Comparison of ENCODE assay signal across 18 cellular contexts in genomic region chr10:70358446-70358845, GRCh38. TPM values are rescaled to one million over a fixed set of nuclear protein-coding genes. Genes with fewer than 3 reads are reported as not detected.
DNase-seq lines count a peak whose midpoint lies in the region; ATAC-seq and TF ChIP-seq lines count a peak whose summit lies in the region.
"Had no signal": no experiment of that assay in that cellular context is flagged by ENCODE, and none has a peak within 500 bp of the region (broad histone marks: within the 10 kb centered on the region; RNA-seq: fewer than 3 reads in every experiment).

No MANE protein-coding gene starts in this region.

- 0 out of 2 replicates have a peak, but pooled peaks cover 2% of the 10 kb centered on the region for H3K79me2 ChIP-seq in GM23338 (replicated peaks; ENCODE audit: insufficient read depth)

- H3K9me2 ChIP-seq in GM23338 (ENCODE audit: insufficient read depth) = no peaks in the 10 kb centered on the region

- H3K9ac ChIP-seq in BLaER1 treated with 17β-estradiol and CSF1 and Interleukin-3, amounts not matched to agents 10 nM and 100 nM = no peak overlapping the region

- H3K4me1 Mint-ChIP-seq in GM23338 (peaks cover 6% of the 10 kb centered on the region; the same call in 2 of the 3 replicates), chondrocyte (ENCODE audit: low read depth) (no peaks in the 10 kb centered on the region)

- no peaks in the 10 kb centered on the region for H3F3A ChIP-seq in GM23338 (replicated peaks; ENCODE audit: low read depth)

- TF ChIP-seq CTCF in GM23338 (conservative IDR thresholded peaks at IDR 0.05; ENCODE audit: low read depth in 2 of 2) (no peak), chondrocyte (IDR thresholded peaks at IDR 0.05) (no peak), gastrocnemius medialis (IDR thresholded peaks at IDR 0.05 in 4 of 5, conservative IDR thresholded peaks at IDR 0.05 in 1 of 5) (no peak), dorsolateral prefrontal cortex (IDR thresholded peaks at IDR 0.05 in 54 of 56, conservative IDR thresholded peaks at IDR 0.05 in 2 of 56; ENCODE audit: low read depth in 1 of 56, partially characterized antibody in 56 of 56) (no peak)

- H3K27me3 Mint-ChIP-seq in GM23338 (ENCODE audit: insufficient read depth, low read depth, poor library complexity) (peaks cover 8% of the 10 kb centered on the region), chondrocyte (ENCODE audit: low read depth) (no peaks in the 10 kb centered on the region)

- peak overlapping the region in 5 of 11 experiments; percentile 15 to 61 (median 32); a peak in 6 of 22 replicates for H3K27ac ChIP-seq in BLaER1 treated with 17β-estradiol and CSF1 and Interleukin-3, amounts not matched to agents 10 nM and 100 nM
- H3K27ac ChIP-seq in GM23338 (ENCODE audit: low read depth) (no peak overlapping the region), gastrocnemius medialis (peak overlapping the region; percentile 50 to 73 (median 60)), dorsolateral prefrontal cortex (no peak overlapping the region)

- no peaks in the 10 kb centered on the region; a peak in 1 of 22 replicates for H4K20me1 ChIP-seq in BLaER1 treated with 17β-estradiol and CSF1 and Interleukin-3, amounts not matched to agents 10 nM and 100 nM
- peaks cover 5% of the 10 kb centered on the region for H4K20me1 ChIP-seq in GM23338 (replicated peaks; ENCODE audit: insufficient read depth)

- H3K9me3 ChIP-seq in BLaER1 treated with 17β-estradiol and CSF1 and Interleukin-3, amounts not matched to agents 10 nM and 100 nM (replicated peaks in 1 of 11) = no peaks in the 10 kb centered on the region
- H3K9me3 ChIP-seq in gastrocnemius medialis = no peaks in the 10 kb centered on the region
- H3K9me3 ChIP-seq: HAP-1 had no signal

- H3K36me3 Mint-ChIP-seq in GM23338 (ENCODE audit: low read depth) = no peaks in the 10 kb centered on the region
- H3K36me3 Mint-ChIP-seq in chondrocyte (ENCODE audit: low read depth) = peaks cover 2% of the 10 kb centered on the region
- H3K36me3 Mint-ChIP-seq: CD8-positive, alpha-beta T cell had no signal

- TF ChIP-seq POLR2A in gastrocnemius medialis (IDR thresholded peaks at IDR 0.05) = no peak

- ATAC-seq in GM23338 (peak; percentile 72), gastrocnemius medialis (no peak)
- ATAC-seq: CD8-positive, alpha-beta T cell had no signal

- H3K36me3 ChIP-seq in BLaER1 treated with 17β-estradiol and CSF1 and Interleukin-3, amounts not matched to agents 10 nM and 100 nM = no peaks in the 10 kb centered on the region
- no peaks in the 10 kb centered on the region for H3K36me3 ChIP-seq in GM23338 (ENCODE audit: insufficient read depth)
- no peaks in the 10 kb centered on the region for H3K36me3 ChIP-seq in gastrocnemius medialis
- H3K36me3 ChIP-seq: HAP-1 had no signal

- H3K4me1 ChIP-seq in BLaER1 treated with 17β-estradiol and CSF1 and Interleukin-3, amounts not matched to agents 10 nM and 100 nM = peaks cover 47 to 72% (median 64%) of the 10 kb centered on the region in 10 experiments
- H3K4me1 ChIP-seq in GM23338 (ENCODE audit: insufficient read depth) (no peaks in the 10 kb centered on the region), gastrocnemius medialis (peaks cover 21 to 24% of the 10 kb centered on the region in 2 donors)
- H3K4me1 ChIP-seq: HAP-1 had no signal

- no peak overlapping the region for H3K4me3 ChIP-seq in BLaER1 treated with 17β-estradiol and CSF1 and Interleukin-3, amounts not matched to agents 10 nM and 100 nM
- H3K4me3 ChIP-seq in GM23338 = no peak overlapping the region
- no peak overlapping the region for H3K4me3 ChIP-seq in gastrocnemius medialis
- H3K4me3 ChIP-seq in dorsolateral prefrontal cortex = no peak overlapping the region
- H3K4me3 ChIP-seq: HAP-1 had no signal

- DNase-seq in GM23338 (ENCODE audit: low spot score) (peak; percentile 18), chondrocyte (ENCODE audit: low spot score) (peak; percentile 53), gastrocnemius medialis (no peak), midbrain (lab: John Stamatoyannopoulos, UW) (no peak), dorsolateral prefrontal cortex (no peak), SHP77 treated with DMSO at 0.1 percent for 48 hours (lab: John Stamatoyannopoulos, UW) (no peak), activated gamma-delta T cell (lab: John Stamatoyannopoulos, UW) (no peak)
- DNase-seq: CD8-positive, alpha-beta T cell; DMS153; KG1; NCI-H1417 treated with DMSO at 0.1 percent for 48 hours; NCI-H1930; NCI-H2171 treated with DMSO at 0.1 percent for 48 hours; NCI-H446 treated with DMSO at 0.1 percent for 48 hours; NCI-H82; PC-3 had no signal

- in situ Hi-C loops in gastrocnemius medialis (cut with MboI; ENCODE audit: low sequenced_read_pairs in 4 of 4) = no loop called here

- H3K9me3 Mint-ChIP-seq in GM23338 = no peaks in the 10 kb centered on the region
- H3K9me3 Mint-ChIP-seq in chondrocyte (ENCODE audit: low read depth) = no peaks in the 10 kb centered on the region
- H3K9me3 Mint-ChIP-seq: CD8-positive, alpha-beta T cell had no signal

- no peak overlapping the region for H3K4me3 Mint-ChIP-seq in GM23338
- H3K4me3 Mint-ChIP-seq in chondrocyte (ENCODE audit: unreplicated experiment) = no peak overlapping the region
- H3K4me3 Mint-ChIP-seq: CD8-positive, alpha-beta T cell had no signal

- H3K27me3 ChIP-seq in BLaER1 treated with 17β-estradiol and CSF1 and Interleukin-3, amounts not matched to agents 10 nM and 100 nM = peaks cover 0 to 32% (median 0%) of the 10 kb centered on the region in 11 experiments; a peak in 3 of 22 replicates
- H3K27me3 ChIP-seq in GM23338 (ENCODE audit: insufficient read depth) (no peaks in the 10 kb centered on the region), gastrocnemius medialis (no peaks in the 10 kb centered on the region), dorsolateral prefrontal cortex (no peaks in the 10 kb centered on the region)

- intact Hi-C loops in gastrocnemius medialis (cut with DNase I; ENCODE audit: low total_unique reads) (no loop called here), dorsolateral prefrontal cortex (cut with DNase I) (no loop called here)

- no peak overlapping the region for H2AFZ ChIP-seq in GM23338

- H3K4me2 ChIP-seq in BLaER1 treated with 17β-estradiol and CSF1 and Interleukin-3, amounts not matched to agents 10 nM and 100 nM = peak overlapping the region; percentile 20 to 92 (median 40); a peak in 21 of 22 replicates
- no peak overlapping the region for H3K4me2 ChIP-seq in GM23338

- H3K27ac Mint-ChIP-seq in GM23338 (no peak overlapping the region; the same call in 1 of the 2 replicates), chondrocyte (ENCODE audit: unreplicated experiment) (no peak overlapping the region)
- H3K27ac Mint-ChIP-seq: CD8-positive, alpha-beta T cell had no signal

TF ChIP-seq in GM23338, 12 proteins besides CTCF, POLR2A, EP300 and RAD21:
- no peak for TF ChIP-seq ETS1 (IDR thresholded peaks at IDR 0.05)

RNA-seq across cellular contexts. Expression of gene LRRC20, which starts 24.0 kb away (rescaled TPM):
- 43.3 and 43.9 TPM in 2 replicates for total RNA-seq in GM23338 (2014; rRNA removed; shearing (Covaris generic))
- 5.9 and 7.1 TPM in 2 replicates for polyA plus RNA-seq in GM23338 (2016; fragmentation: Nextera tagmentation; extraction: Ambion mirVana)
- 8.8 to 10.8 TPM (median 9.5 TPM) in 3 replicates for total RNA-seq in chondrocyte
- 100 to 1,000 TPM; 104 to 220 (median 128) TPM for total RNA-seq in gastrocnemius medialis
- 10 to 100 TPM; 17.5 to 59.6 (median 37.2) TPM for total RNA-seq in dorsolateral prefrontal cortex

RNA-seq across cellular contexts. Expression of gene EIF4EBP2, which starts 45.5 kb away (rescaled TPM):
- 131 and 138 TPM in 2 replicates for total RNA-seq in GM23338 (2014; rRNA removed; shearing (Covaris generic))
- polyA plus RNA-seq in GM23338 (2016; fragmentation: Nextera tagmentation; extraction: Ambion mirVana) = 40.5 and 42.0 TPM in 2 replicates
- total RNA-seq in chondrocyte (39.6 to 52.9 TPM (median 41.0 TPM) in 3 replicates), gastrocnemius medialis (100 to 1,000 TPM in 3 of 4 donors, 10 to 100 TPM in 1; 58.4 to 141 (median 107) TPM), dorsolateral prefrontal cortex (10 to 100 TPM; 28.6 to 91.0 (median 50.9) TPM)

Comparison
In these comparisons a context has a peak if more than half of its experiments do, and no peak if none do; other contexts are left out.
1. H3K27ac ChIP-seq: peak in gastrocnemius medialis (4 of 4); none in GM23338 (single experiment) and dorsolateral prefrontal cortex (0 of 59).
2. DNase-seq: peak in GM23338 (single experiment) and chondrocyte (single experiment); none in gastrocnemius medialis (0 of 2), midbrain (single experiment), dorsolateral prefrontal cortex (0 of 10), SHP77 treated with DMSO at 0.1 percent for 48 hours (single experiment) and activated gamma-delta T cell (single experiment).